In the genomic region with DNA sequence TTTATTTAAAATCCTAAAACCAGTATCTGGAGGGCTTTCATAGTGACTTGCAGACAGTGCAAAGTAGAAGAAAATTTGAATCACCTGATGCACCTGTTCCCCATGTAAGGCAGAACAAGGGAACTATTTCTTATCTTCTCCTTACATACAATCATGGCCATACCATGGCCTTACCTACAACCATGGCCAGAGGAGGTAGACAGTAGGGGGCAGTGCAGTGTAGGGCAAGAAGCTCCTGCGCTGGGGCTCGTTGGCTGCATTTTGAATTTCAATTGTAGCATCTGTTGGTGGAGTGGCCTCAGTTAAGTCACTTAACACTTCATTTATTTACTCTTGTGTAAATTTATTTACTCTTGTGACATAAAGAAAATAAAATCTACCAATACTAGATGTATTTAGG, we compare ENCODE assay signal across 9 cellular contexts. TPM values are rescaled to one million over a fixed set of nuclear protein-coding genes. Genes with fewer than 3 reads are reported as not detected.
A peak's percentile ranks its signal among the peaks of the same experiment; 100 is the strongest.
DNase-seq lines count a peak whose midpoint lies in the region; ATAC-seq and TF ChIP-seq lines count a peak whose summit lies in the region.
"Had no signal": no experiment of that assay in that cellular context is flagged by ENCODE, and none has a peak within 500 bp of the region (broad histone marks: within the 10 kb centered on the region; RNA-seq: fewer than 3 reads in every experiment).

No MANE protein-coding gene starts in this region.

- H3K27me3 Mint-ChIP-seq in Calu3 (ENCODE audit: unreplicated experiment): no peaks in the 10 kb centered on the region
- H3K27me3 Mint-ChIP-seq: activated B cell treated with CpG ODN at 0.5 μM for 24 hours had no signal

- no peaks in the 10 kb centered on the region for H3K9me3 Mint-ChIP-seq in Calu3 (ENCODE audit: low read depth, unreplicated experiment)
- H3K9me3 Mint-ChIP-seq: activated B cell treated with CpG ODN at 0.5 μM for 24 hours had no signal

- H3K4me1 Mint-ChIP-seq in Calu3 (ENCODE audit: low read depth, unreplicated experiment): no peaks in the 10 kb centered on the region
- H3K4me1 Mint-ChIP-seq: activated B cell treated with CpG ODN at 0.5 μM for 24 hours had no signal

- H3K36me3 Mint-ChIP-seq in Calu3 (ENCODE audit: insufficient read depth, unreplicated experiment): no peaks in the 10 kb centered on the region

- CTCF ChIA-PET in Calu3 (lab: Charles Lee): no interaction called here

- no TSS peak for BruUV-seq in Calu3 (replicated peaks; lab: Mats Ljungman, UMichigan)

- H3K4me3 ChIP-seq in astrocyte of the spinal cord (ENCODE audit: low read depth, low read length): no peak overlapping the region

- peak; percentile 56 for TF ChIP-seq CTCF in Calu3 (IDR thresholded peaks at IDR 0.05; ENCODE audit: unreplicated experiment)
- peak; percentile 83 for TF ChIP-seq CTCF in astrocyte of the spinal cord (IDR thresholded peaks at IDR 0.05; ENCODE audit: low read depth, low read length)

- ATAC-seq in GM18861 (IDR thresholded peaks at IDR 0.05; ENCODE audit: unreplicated experiment) (peak; percentile 82), HG03045 (IDR thresholded peaks at IDR 0.05; ENCODE audit: unreplicated experiment) (peak; percentile 58), HG03108 (IDR thresholded peaks at IDR 0.05; ENCODE audit: unreplicated experiment) (no peak)

- no peak overlapping the region for H3K4me3 Mint-ChIP-seq in Calu3 (ENCODE audit: low read depth, unreplicated experiment)
- H3K4me3 Mint-ChIP-seq: activated B cell treated with CpG ODN at 0.5 μM for 24 hours had no signal

- intact Hi-C loops in Calu3 (cut with micrococcal nuclease; ENCODE audit: unreplicated experiment): loop anchor here (1.0 to 5.0 kb wide), 3 partner anchors 301 to 986 kb away; no protein-coding TSS in a partner anchor

- peak; percentile 69 for DNase-seq in Calu3
- peak; percentile 62 to 75 for DNase-seq in NCI-H2081 (lab: John Stamatoyannopoulos, UW)
- DNase-seq in astrocyte of the spinal cord (ENCODE audit: low read depth, low spot score): peak; percentile 52
- peak; percentile 0 to 45 for DNase-seq in lung microvascular endothelial cell (ENCODE audit: low read depth in 2 of 2)
- no peak for DNase-seq in T-helper 9 cell
- DNase-seq: activated B cell treated with CpG ODN at 0.5 μM for 24 hours had no signal

- in situ Hi-C loops in astrocyte of the spinal cord (cut with HindIII; ENCODE audit: low sequenced_read_pairs): no loop called here

- no peak overlapping the region for H3K27ac Mint-ChIP-seq in Calu3 (ENCODE audit: unreplicated experiment)
- H3K27ac Mint-ChIP-seq: activated B cell treated with CpG ODN at 0.5 μM for 24 hours had no signal

RNA-seq across cellular contexts. Expression of a gene that starts 33.0 kb away (rescaled TPM):
- total RNA-seq in Calu3 (2022) (not detected in 2 replicates), lung microvascular endothelial cell (not detected in 2 replicates)
